Comparison of ENCODE assay signal across 19 cellular contexts in the genomic region with DNA sequence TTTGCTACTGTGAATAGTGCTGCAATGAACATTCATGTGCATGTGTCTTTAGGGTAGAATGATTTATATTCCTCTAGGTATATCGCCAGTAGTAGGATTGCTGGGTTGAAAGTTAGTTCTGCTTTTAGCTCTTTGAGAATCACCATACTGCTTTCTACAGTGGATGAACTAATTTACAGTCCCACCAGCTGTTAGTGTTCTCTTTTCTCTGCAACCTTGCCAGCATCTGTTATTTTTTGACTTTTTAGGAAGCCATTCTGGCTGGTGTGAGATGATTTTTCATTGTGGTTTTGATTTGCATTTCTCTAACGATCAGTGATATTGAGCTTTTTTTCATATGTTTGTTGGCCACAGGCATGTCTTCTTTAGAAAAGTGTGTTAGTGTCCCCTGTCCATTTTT. TPM values are rescaled to one million over a fixed set of nuclear protein-coding genes. Genes with fewer than 3 reads are reported as not detected.
A peak's percentile ranks its signal among the peaks of the same experiment; 100 is the strongest.
DNase-seq lines count a peak whose midpoint lies in the region; ATAC-seq, FAIRE-seq and TF ChIP-seq lines count a peak whose summit lies in the region.
"Had no signal": no experiment of that assay in that cellular context is flagged by ENCODE, and none has a peak within 500 bp of the region (broad histone marks: within the 10 kb centered on the region; RNA-seq: fewer than 3 reads in every experiment).

No MANE protein-coding gene starts in this region.

- H3K36me3 Mint-ChIP-seq in Calu3 (ENCODE audit: insufficient read depth, unreplicated experiment): no peaks in the 10 kb centered on the region

- intact Hi-C loops in Calu3 (cut with micrococcal nuclease; ENCODE audit: unreplicated experiment): no loop called here

- ATAC-seq in GM19372 (IDR thresholded peaks at IDR 0.05; ENCODE audit: low read depth, unreplicated experiment) (peak; percentile 50), HG02763 (IDR thresholded peaks at IDR 0.05; ENCODE audit: unreplicated experiment) (peak; percentile 47), HG03442 (IDR thresholded peaks at IDR 0.05; ENCODE audit: unreplicated experiment) (peak; percentile 35)
- ATAC-seq: Panc1 had no signal

- H3K9me3 Mint-ChIP-seq in Calu3 (ENCODE audit: low read depth, unreplicated experiment): peaks cover 8% of the 10 kb centered on the region

- no peak overlapping the region for H3K4me3 Mint-ChIP-seq in Calu3 (ENCODE audit: low read depth, unreplicated experiment)
- H3K4me3 Mint-ChIP-seq: endodermal cell had no signal

- TF ChIP-seq CTCF in GM12864 (IDR thresholded peaks at IDR 0.05; ENCODE audit: low read depth, low read length, missing control alignments): no peak
- no peak for TF ChIP-seq CTCF in D721Med (IDR thresholded peaks at IDR 0.05; ENCODE audit: insufficient read depth, missing control alignments)
- TF ChIP-seq CTCF in Calu3 (IDR thresholded peaks at IDR 0.05; ENCODE audit: unreplicated experiment): no peak

- no peak overlapping the region for H3K27ac Mint-ChIP-seq in Calu3 (ENCODE audit: unreplicated experiment)
- H3K27ac Mint-ChIP-seq: endodermal cell had no signal

- H3K4me1 Mint-ChIP-seq in Calu3 (ENCODE audit: low read depth, unreplicated experiment): no peaks in the 10 kb centered on the region
- H3K4me1 Mint-ChIP-seq: endodermal cell had no signal

- peaks cover 23% of the 10 kb centered on the region for H3K27me3 Mint-ChIP-seq in Calu3 (ENCODE audit: unreplicated experiment)

- DNase-seq in GM12864 (ENCODE audit: low read depth) (peak; percentile 44), D721Med (ENCODE audit: insufficient read length, low spot score) (no peak), Calu3 (no peak), NCI-H345 treated with DMSO at 0.1 percent for 48 hours (lab: John Stamatoyannopoulos, UW; ENCODE audit: unreplicated experiment) (no peak)
- no peak for DNase-seq in activated effector memory CD4-positive, alpha-beta T cell treated with Interleukin-2 at 50 U/mL for 16 hours
- DNase-seq: EL, endodermal cell, GM23248, hypothalamus, IMR-90, midbrain, NCI-H2107 had no signal

- no peak overlapping the region for H3K4me3 ChIP-seq in GM12864 (ENCODE audit: low read depth, low read length)
- H3K4me3 ChIP-seq: ascending aorta, GM23248 had no signal

- no peak for FAIRE-seq in D721Med (lab: Jason Lieb, UNC)
- FAIRE-seq: urothelium cell line had no signal

- no TSS peak for BruUV-seq in Calu3 (replicated peaks; lab: Mats Ljungman, UMichigan)

- CTCF ChIA-PET in Calu3 (lab: Charles Lee): no interaction called here

RNA-seq across cellular contexts. Expression of gene PLG, which starts 40.0 kb away (rescaled TPM):
- total RNA-seq in Calu3 (2022): not detected in 2 replicates
- total RNA-seq: endodermal cell, GM23248, IMR-90, renal cortical epithelial cell had no signal
